Comparison of ENCODE assay signal across 9 cellular contexts in genomic region chr7:69430502-69431145, GRCh38.
A peak's percentile ranks its signal among the peaks of the same experiment; 100 is the strongest.
DNase-seq lines count a peak whose midpoint lies in the region; ATAC-seq and TF ChIP-seq lines count a peak whose summit lies in the region.
"Had no signal": no experiment of that assay in that cellular context is flagged by ENCODE, and none has a peak within 500 bp of the region (broad histone marks: within the 10 kb centered on the region; RNA-seq: fewer than 3 reads in every experiment).

No MANE protein-coding gene starts in this region.

- H3K36me3 ChIP-seq in GM23338 (ENCODE audit: insufficient read depth) (no peaks in the 10 kb centered on the region), thyroid gland (no peaks in the 10 kb centered on the region)

- TF ChIP-seq CTCF in GM23338 (conservative IDR thresholded peaks at IDR 0.05; ENCODE audit: low read depth in 2 of 2) (no peak), thyroid gland (IDR thresholded peaks at IDR 0.05) (peak in 1 of 6 experiments; percentile 7), osteocyte (IDR thresholded peaks at IDR 0.05) (no peak)

- peaks cover 22% of the 10 kb centered on the region; the same call in 1 of the 2 replicates for H3K27me3 ChIP-seq in GM23338 (ENCODE audit: insufficient read depth)
- no peaks in the 10 kb centered on the region for H3K27me3 ChIP-seq in thyroid gland

- CTCF ChIA-PET in T-cell (lab: Charles Lee) = no interaction called here
- CTCF ChIA-PET in activated CD4-positive, alpha-beta T cell treated with anti-CD3 and anti-CD28 coated beads for 36 hours (lab: Charles Lee) = no interaction called here

- DNase-seq in GM23338 (ENCODE audit: low spot score) = peak; percentile 32
- DNase-seq in OCI-M1 (lab: John Stamatoyannopoulos, UW) = peak; percentile 17
- peak; percentile 71 for DNase-seq in left ventricle myocardium superior
- peak; percentile 67 to 74 for DNase-seq in thyroid gland
- DNase-seq in T-cell = no peak
- no peak for DNase-seq in osteocyte (ENCODE audit: extremely low spot score, unreplicated experiment)
- DNase-seq in activated CD4-positive, alpha-beta T cell treated with anti-CD3 and anti-CD28 coated beads for 36 hours = no peak
- DNase-seq: MM.1S had no signal

- no peaks in the 10 kb centered on the region for H3F3A ChIP-seq in GM23338 (replicated peaks; ENCODE audit: low read depth)

- ATAC-seq in GM23338 = peak; percentile 56
- ATAC-seq in left ventricle myocardium superior = peak; percentile 73
- ATAC-seq in T-cell (replicated peaks in 1 of 4) = no peak
- no peak for ATAC-seq in activated CD4-positive, alpha-beta T cell treated with anti-CD3 and anti-CD28 coated beads for 36 hours
- ATAC-seq: stimulated activated naive CD8-positive, alpha-beta T cell treated with anti-CD3 and anti-CD28 coated beads, Interleukin-15, amount 100 ng/mL, for 72 hours had no signal

- POLR2A ChIA-PET in T-cell (lab: Charles Lee) = no interaction called here
- POLR2A ChIA-PET in activated CD4-positive, alpha-beta T cell treated with anti-CD3 and anti-CD28 coated beads for 36 hours (lab: Charles Lee) = no interaction called here

- H3K4me3 ChIP-seq in GM23338 (no peak overlapping the region), thyroid gland (replicated peaks in 1 of 3) (no peak overlapping the region)

- intact Hi-C loops in left ventricle myocardium superior (cut with micrococcal nuclease) = no loop called here
- intact Hi-C loops in thyroid gland (cut with DNase I) = no loop called here
- intact Hi-C loops in activated CD4-positive, alpha-beta T cell treated with anti-CD3 and anti-CD28 coated beads for 36 hours (cut with DNase I, micrococcal nuclease) = no loop called here

- peak overlapping the region; percentile 99 for H2AFZ ChIP-seq in GM23338

- H3K27ac ChIP-seq in GM23338 (ENCODE audit: low read depth) = no peak overlapping the region
- peak overlapping the region in 2 of 3 donors; percentile 62 to 68 for H3K27ac ChIP-seq in thyroid gland

- peak overlapping the region; percentile 77; the same call in 1 of the 2 replicates for H3K4me2 ChIP-seq in GM23338

- H3K79me2 ChIP-seq in GM23338 (replicated peaks; ENCODE audit: insufficient read depth) = no peaks in the 10 kb centered on the region

- H3K27me3 Mint-ChIP-seq in GM23338 (ENCODE audit: insufficient read depth, low read depth, poor library complexity) = peaks cover 4% of the 10 kb centered on the region
- H3K27me3 Mint-ChIP-seq in T-cell = peaks cover 6 to 31% of the 10 kb centered on the region in 2 donors
- H3K27me3 Mint-ChIP-seq in osteocyte (ENCODE audit: unreplicated experiment) = peaks cover 26% of the 10 kb centered on the region
- H3K27me3 Mint-ChIP-seq in activated CD4-positive, alpha-beta T cell treated with anti-CD3 and anti-CD28 coated beads for 36 hours = peaks cover 21% of the 10 kb centered on the region

- H3K9me3 Mint-ChIP-seq in GM23338 = no peaks in the 10 kb centered on the region; the same call in 2 of the 3 replicates
- H3K9me3 Mint-ChIP-seq in T-cell = peaks cover 0 to 13% (median 12%) of the 10 kb centered on the region in 3 donors
- H3K9me3 Mint-ChIP-seq in osteocyte (ENCODE audit: unreplicated experiment) = no peaks in the 10 kb centered on the region
- H3K9me3 Mint-ChIP-seq in activated CD4-positive, alpha-beta T cell treated with anti-CD3 and anti-CD28 coated beads for 36 hours (ENCODE audit: low read depth) = peaks cover 3% of the 10 kb centered on the region

- no peak for TF ChIP-seq POLR2A in thyroid gland (IDR thresholded peaks at IDR 0.05)

- no peak overlapping the region for H3K4me3 Mint-ChIP-seq in GM23338
- no peak overlapping the region for H3K4me3 Mint-ChIP-seq in T-cell
- H3K4me3 Mint-ChIP-seq in osteocyte (ENCODE audit: unreplicated experiment) = no peak overlapping the region
- no peak overlapping the region for H3K4me3 Mint-ChIP-seq in activated CD4-positive, alpha-beta T cell treated with anti-CD3 and anti-CD28 coated beads for 36 hours
- H3K4me3 Mint-ChIP-seq: stimulated activated naive CD8-positive, alpha-beta T cell treated with anti-CD3 and anti-CD28 coated beads, Interleukin-15, amount 100 ng/mL, for 72 hours had no signal

- no peak overlapping the region for H3K27ac Mint-ChIP-seq in GM23338
- H3K27ac Mint-ChIP-seq in T-cell = no peak overlapping the region
- no peak overlapping the region for H3K27ac Mint-ChIP-seq in osteocyte (ENCODE audit: unreplicated experiment)
- no peak overlapping the region for H3K27ac Mint-ChIP-seq in activated CD4-positive, alpha-beta T cell treated with anti-CD3 and anti-CD28 coated beads for 36 hours

- H3K4me1 Mint-ChIP-seq in GM23338 (peaks cover 13% of the 10 kb centered on the region), T-cell (peaks cover 1 to 14% (median 4%) of the 10 kb centered on the region in 3 donors), osteocyte (ENCODE audit: unreplicated experiment) (peaks cover 5% of the 10 kb centered on the region)
- H3K4me1 Mint-ChIP-seq in activated CD4-positive, alpha-beta T cell treated with anti-CD3 and anti-CD28 coated beads for 36 hours = peaks cover 9% of the 10 kb centered on the region

- 17 to 20% methylated on average over 15 of the region's 15 CpGs for WGBS in thyroid gland, 2 donors

- H3K36me3 Mint-ChIP-seq in GM23338 (ENCODE audit: low read depth) (no peaks in the 10 kb centered on the region), T-cell (no peaks in the 10 kb centered on the region), osteocyte (ENCODE audit: unreplicated experiment) (no peaks in the 10 kb centered on the region)
- peaks cover 1% of the 10 kb centered on the region for H3K36me3 Mint-ChIP-seq in activated CD4-positive, alpha-beta T cell treated with anti-CD3 and anti-CD28 coated beads for 36 hours (ENCODE audit: low read depth)

- peaks cover 14% of the 10 kb centered on the region for H3K4me1 ChIP-seq in GM23338 (ENCODE audit: insufficient read depth)
- peaks cover 34 to 38% of the 10 kb centered on the region in 2 donors for H3K4me1 ChIP-seq in thyroid gland

- H3K9me3 ChIP-seq in thyroid gland = no peaks in the 10 kb centered on the region

- H4K20me1 ChIP-seq in GM23338 (replicated peaks; ENCODE audit: insufficient read depth) = no peaks in the 10 kb centered on the region

- H3K9me2 ChIP-seq in GM23338 (ENCODE audit: insufficient read depth) = no peaks in the 10 kb centered on the region

TF ChIP-seq in GM23338, 12 proteins besides CTCF, POLR2A, EP300 and RAD21 (continues in another document):
- no peak for TF ChIP-seq EZH2phosphoT487 (IDR thresholded peaks at IDR 0.05; ENCODE audit: unreplicated experiment)
- no peak for TF ChIP-seq REST (IDR thresholded peaks at IDR 0.05; ENCODE audit: unreplicated experiment)
- TF ChIP-seq JUNB (IDR thresholded peaks at IDR 0.05; ENCODE audit: unreplicated experiment) = no peak
- TF ChIP-seq POLR2AphosphoS5 (IDR thresholded peaks at IDR 0.05; ENCODE audit: low read depth) = no peak
- no peak for TF ChIP-seq CREB1 (CRISPR knock-in tag; IDR thresholded peaks at IDR 0.05; ENCODE audit: low read depth)

Comparison
In these comparisons a context has a peak if more than half of its experiments do, and no peak if none do; other contexts are left out.
1. ATAC-seq: peak in GM23338 (single experiment) and left ventricle myocardium superior (single experiment); none in T-cell (0 of 4) and activated CD4-positive, alpha-beta T cell treated with anti-CD3 and anti-CD28 coated beads for 36 hours (single experiment).
2. DNase-seq: peak in GM23338 (single experiment), OCI-M1 (single experiment), left ventricle myocardium superior (single experiment) and thyroid gland (2 of 2); none in T-cell (0 of 34), osteocyte (single experiment) and activated CD4-positive, alpha-beta T cell treated with anti-CD3 and anti-CD28 coated beads for 36 hours (single experiment).